18 cellular contexts compared by ENCODE assay signal in genomic region chr21:36988536-36988935, GRCh38. TPM values are rescaled to one million over a fixed set of nuclear protein-coding genes. Genes with fewer than 3 reads are reported as not detected.
DNase-seq lines count a peak whose midpoint lies in the region; ATAC-seq and TF ChIP-seq lines count a peak whose summit lies in the region.
"Had no signal": no experiment of that assay in that cellular context is flagged by ENCODE, and none has a peak within 500 bp of the region (broad histone marks: within the 10 kb centered on the region; RNA-seq: fewer than 3 reads in every experiment).

No MANE protein-coding gene starts in this region.

- TF ChIP-seq CTCF in type B pancreatic cell (conservative IDR thresholded peaks at IDR 0.05), result no peak

- H3K9me3 ChIP-seq in T-helper 17 cell (ENCODE audit: control insufficient read depth, low read length, poor library complexity, severe bottlenecking), result no peaks in the 10 kb centered on the region
- H3K9me3 ChIP-seq: BE2C, upper lobe of right lung had no signal

- no peaks in the 10 kb centered on the region for H3K36me3 Mint-ChIP-seq in activated naive CD4-positive, alpha-beta T cell treated with anti-CD3 and anti-CD28 coated beads, Interleukin-2, amount 10 ng/mL, durations not matched to agents 7 days and 5 days
- no peaks in the 10 kb centered on the region for H3K36me3 Mint-ChIP-seq in activated naive CD4-positive, alpha-beta T cell treated with anti-CD3 and anti-CD28 coated beads for 36 hours (ENCODE audit: low read depth)
- H3K36me3 Mint-ChIP-seq in T-helper 17 cell (ENCODE audit: low read depth) (peaks cover 3% of the 10 kb centered on the region), type B pancreatic cell (no peaks in the 10 kb centered on the region)

- no peak overlapping the region for H3K4me3 Mint-ChIP-seq in activated naive CD4-positive, alpha-beta T cell treated with anti-CD3 and anti-CD28 coated beads, Interleukin-2, amount 10 ng/mL, durations not matched to agents 7 days and 5 days
- H3K4me3 Mint-ChIP-seq in activated naive CD4-positive, alpha-beta T cell treated with anti-CD3 and anti-CD28 coated beads for 36 hours, result no peak overlapping the region
- H3K4me3 Mint-ChIP-seq in T-helper 17 cell (peak overlapping the region; percentile 62), type B pancreatic cell (peak overlapping the region; percentile 74)

- ATAC-seq in T-helper 17 cell, result no peak
- ATAC-seq: foreskin keratinocyte, upper lobe of right lung had no signal

- no peak for DNase-seq in activated naive CD4-positive, alpha-beta T cell treated with anti-CD3 and anti-CD28 coated beads, Interleukin-2, amount 10 ng/mL, durations not matched to agents 7 days and 5 days
- no peak for DNase-seq in activated naive CD4-positive, alpha-beta T cell treated with anti-CD3 and anti-CD28 coated beads for 36 hours
- no peak for DNase-seq in T-helper 17 cell
- peak; percentile 11 for DNase-seq in fibroblast of peridontal ligament (ENCODE audit: extremely low read depth)
- DNase-seq in type B pancreatic cell (ENCODE audit: extremely low spot score, unreplicated experiment), result no peak
- no peak for DNase-seq in epidermal melanocyte (ENCODE audit: insufficient read length, low spot score)
- no peak for DNase-seq in SW480 (ENCODE audit: low spot score)
- DNase-seq in COR-L47 (lab: John Stamatoyannopoulos, UW), result no peak
- DNase-seq: aorta; BE2C; foreskin keratinocyte; NCI-H1436; NCI-H446 treated with DMSO at 0.1 percent for 48 hours; stimulated activated CD8-positive, alpha-beta memory T cell treated with anti-CD3 and anti-CD28 coated beads, Interleukin-4, amount 100 ng/mL, for 48 hours; upper lobe of right lung had no signal

- H3K27me3 Mint-ChIP-seq in activated naive CD4-positive, alpha-beta T cell treated with anti-CD3 and anti-CD28 coated beads, Interleukin-2, amount 10 ng/mL, durations not matched to agents 7 days and 5 days, result no peaks in the 10 kb centered on the region
- no peaks in the 10 kb centered on the region for H3K27me3 Mint-ChIP-seq in activated naive CD4-positive, alpha-beta T cell treated with anti-CD3 and anti-CD28 coated beads for 36 hours (ENCODE audit: low read depth)
- H3K27me3 Mint-ChIP-seq in T-helper 17 cell, result no peaks in the 10 kb centered on the region
- H3K27me3 Mint-ChIP-seq in type B pancreatic cell, result no peaks in the 10 kb centered on the region

- CTCF ChIA-PET in activated naive CD4-positive, alpha-beta T cell treated with anti-CD3 and anti-CD28 coated beads, Interleukin-2, amount 10 ng/mL, durations not matched to agents 7 days and 5 days (lab: Charles Lee), result interaction anchor here (1.2 to 4.4 kb wide), 2 partner anchors 12 to 23 kb away, joined by 8 to 39 read pairs; no protein-coding TSS in a partner anchor
- CTCF ChIA-PET in activated naive CD4-positive, alpha-beta T cell treated with anti-CD3 and anti-CD28 coated beads for 36 hours (lab: Charles Lee), result interaction anchor here (2.7 kb wide), 1 partner anchor 12 kb away, joined by 21 read pairs; no protein-coding TSS in a partner anchor

- intact Hi-C loops in activated naive CD4-positive, alpha-beta T cell treated with anti-CD3 and anti-CD28 coated beads for 36 hours (cut with micrococcal nuclease), result loop anchor here (5.0 to 10.0 kb wide), 3 partner anchors 279 to 576 kb away; partner anchors contain the start of gene VPS26C

- peak overlapping the region; percentile 68 for H3K27ac Mint-ChIP-seq in activated naive CD4-positive, alpha-beta T cell treated with anti-CD3 and anti-CD28 coated beads, Interleukin-2, amount 10 ng/mL, durations not matched to agents 7 days and 5 days
- no peak overlapping the region for H3K27ac Mint-ChIP-seq in activated naive CD4-positive, alpha-beta T cell treated with anti-CD3 and anti-CD28 coated beads for 36 hours
- H3K27ac Mint-ChIP-seq in T-helper 17 cell, result no peak overlapping the region
- peak overlapping the region; percentile 28 for H3K27ac Mint-ChIP-seq in type B pancreatic cell

- no peaks in the 10 kb centered on the region for H3K9me3 Mint-ChIP-seq in activated naive CD4-positive, alpha-beta T cell treated with anti-CD3 and anti-CD28 coated beads, Interleukin-2, amount 10 ng/mL, durations not matched to agents 7 days and 5 days
- H3K9me3 Mint-ChIP-seq in activated naive CD4-positive, alpha-beta T cell treated with anti-CD3 and anti-CD28 coated beads for 36 hours, result no peaks in the 10 kb centered on the region
- H3K9me3 Mint-ChIP-seq in type B pancreatic cell, result no peaks in the 10 kb centered on the region

- peaks cover 51% of the 10 kb centered on the region for H3K4me1 Mint-ChIP-seq in activated naive CD4-positive, alpha-beta T cell treated with anti-CD3 and anti-CD28 coated beads, Interleukin-2, amount 10 ng/mL, durations not matched to agents 7 days and 5 days
- peaks cover 38% of the 10 kb centered on the region for H3K4me1 Mint-ChIP-seq in activated naive CD4-positive, alpha-beta T cell treated with anti-CD3 and anti-CD28 coated beads for 36 hours (ENCODE audit: low read depth)
- H3K4me1 Mint-ChIP-seq in T-helper 17 cell, result peaks cover 13% of the 10 kb centered on the region
- H3K4me1 Mint-ChIP-seq in type B pancreatic cell (ENCODE audit: unreplicated experiment), result peaks cover 7% of the 10 kb centered on the region

RNA-seq across cellular contexts. Expression of gene RIPPLY3, which starts 18.0 kb away (rescaled TPM):
- under 1 TPM in 1 of 2 experiments, not detected in 1; 0.10 TPM for total RNA-seq in activated naive CD4-positive, alpha-beta T cell treated with anti-CD3 and anti-CD28 coated beads for 36 hours
- total RNA-seq in T-helper 17 cell, result not detected
- 0.93 and 3.7 TPM in 2 replicates for total RNA-seq in type B pancreatic cell (ENCODE audit: low replicate concordance)
- total RNA-seq: aorta, G401, mesenteric fat pad, posterior vena cava, upper lobe of right lung had no signal

RNA-seq across cellular contexts. Expression of gene HLCS, which starts 22.1 kb away (rescaled TPM):
- 10 to 100 TPM; 12.5 to 12.6 TPM for total RNA-seq in activated naive CD4-positive, alpha-beta T cell treated with anti-CD3 and anti-CD28 coated beads for 36 hours
- total RNA-seq in T-helper 17 cell (10 to 100 TPM; 14.4 to 16.3 TPM), type B pancreatic cell (ENCODE audit: low replicate concordance) (10.6 and 14.8 TPM in 2 replicates)

Comparison
In these comparisons a context has a peak if more than half of its experiments do, and no peak if none do; other contexts are left out.
1. H3K27ac Mint-ChIP-seq: peak in activated naive CD4-positive, alpha-beta T cell treated with anti-CD3 and anti-CD28 coated beads, Interleukin-2, amount 10 ng/mL, durations not matched to agents 7 days and 5 days (single experiment) and type B pancreatic cell (single experiment); none in activated naive CD4-positive, alpha-beta T cell treated with anti-CD3 and anti-CD28 coated beads for 36 hours (single experiment) and T-helper 17 cell (single experiment).
2. H3K4me3 Mint-ChIP-seq: peak in T-helper 17 cell (single experiment) and type B pancreatic cell (single experiment); none in activated naive CD4-positive, alpha-beta T cell treated with anti-CD3 and anti-CD28 coated beads, Interleukin-2, amount 10 ng/mL, durations not matched to agents 7 days and 5 days (single experiment) and activated naive CD4-positive, alpha-beta T cell treated with anti-CD3 and anti-CD28 coated beads for 36 hours (single experiment).